In genomic region chr10:80183436-80183835, GRCh38 we compare ENCODE assay signal across 22 cellular contexts. TPM values are rescaled to one million over a fixed set of nuclear protein-coding genes. Genes with fewer than 3 reads are reported as not detected.
"Had no signal": no experiment of that assay in that cellular context is flagged by ENCODE, and none has a peak within 500 bp of the region (broad histone marks: within the 10 kb centered on the region; RNA-seq: fewer than 3 reads in every experiment).

No MANE protein-coding gene starts in this region.

- H3K27ac ChIP-seq: body of pancreas, epithelial cell of prostate, parathyroid adenoma, tibial nerve, vagina had no signal

- H2AFZ ChIP-seq: parathyroid adenoma had no signal

- ATAC-seq: activated CD4-positive, alpha-beta T cell treated with anti-CD3 and anti-CD28 coated beads for 36 hours; activated CD8-positive, alpha-beta memory T cell treated with anti-CD3 and anti-CD28 coated beads, Interleukin-2, amount 10 ng/mL, durations not matched to agents 7 days and 5 days; body of pancreas; natural killer cell had no signal

- DNase-seq: activated CD4-positive, alpha-beta memory T cell treated with anti-CD3 and anti-CD28 coated beads, Interleukin-2, amount 10 ng/mL, durations not matched to agents 7 days and 5 days; activated CD4-positive, alpha-beta T cell treated with anti-CD3 and anti-CD28 coated beads for 36 hours; activated CD8-positive, alpha-beta memory T cell treated with anti-CD3 and anti-CD28 coated beads, Interleukin-2, amount 10 ng/mL, durations not matched to agents 7 days and 5 days; activated naive CD4-positive, alpha-beta T cell treated with Interleukin-2 at 50 U/mL for 16 hours; activated naive CD8-positive, alpha-beta T cell treated with anti-CD3 and anti-CD28 coated beads, Interleukin-2, amount 10 ng/mL, durations not matched to agents 7 days and 5 days; amygdala; body of pancreas; caudate nucleus; endodermal cell; foreskin fibroblast; kidney glomerular epithelial cell; natural killer cell; stimulated activated CD8-positive, alpha-beta memory T cell treated with anti-CD3 and anti-CD28 coated beads, Interleukin-4, amount 100 ng/mL, for 48 hours; stimulated activated naive CD4-positive, alpha-beta T cell treated with Interleukin-2 at 50 U/mL for 16 hours; substantia nigra; SW 1271 had no signal

- H3K9me3 ChIP-seq: body of pancreas, tibial nerve, vagina had no signal

- H3K4me3 Mint-ChIP-seq: activated CD4-positive, alpha-beta memory T cell treated with anti-CD3 and anti-CD28 coated beads, Interleukin-2, amount 10 ng/mL, durations not matched to agents 7 days and 5 days; activated CD4-positive, alpha-beta T cell treated with anti-CD3 and anti-CD28 coated beads for 36 hours; activated CD8-positive, alpha-beta memory T cell treated with anti-CD3 and anti-CD28 coated beads, Interleukin-2, amount 10 ng/mL, durations not matched to agents 7 days and 5 days; activated naive CD8-positive, alpha-beta T cell treated with anti-CD3 and anti-CD28 coated beads, Interleukin-2, amount 10 ng/mL, durations not matched to agents 7 days and 5 days; endodermal cell; natural killer cell had no signal

- H3K9ac ChIP-seq: parathyroid adenoma had no signal

- H3K27me3 ChIP-seq: body of pancreas, tibial nerve, vagina had no signal

- H3K9me3 Mint-ChIP-seq: activated CD4-positive, alpha-beta memory T cell treated with anti-CD3 and anti-CD28 coated beads, Interleukin-2, amount 10 ng/mL, durations not matched to agents 7 days and 5 days; activated naive CD8-positive, alpha-beta T cell treated with anti-CD3 and anti-CD28 coated beads, Interleukin-2, amount 10 ng/mL, durations not matched to agents 7 days and 5 days; activated T-helper 2 cell treated with anti-CD3 and anti-CD28 coated beads, Interferon-gamma antibody, Interleukin-2, Interleukin-4, amounts not matched to agents 10 μg/mL and 5 μg/mL and 100 μg/mL, durations not matched to agents 14 hours and 24 hours and 36 hours; endodermal cell; natural killer cell had no signal

- H3K27ac Mint-ChIP-seq: activated CD4-positive, alpha-beta memory T cell treated with anti-CD3 and anti-CD28 coated beads, Interleukin-2, amount 10 ng/mL, durations not matched to agents 7 days and 5 days; activated CD4-positive, alpha-beta T cell treated with anti-CD3 and anti-CD28 coated beads for 36 hours; activated CD8-positive, alpha-beta memory T cell treated with anti-CD3 and anti-CD28 coated beads, Interleukin-2, amount 10 ng/mL, durations not matched to agents 7 days and 5 days; activated naive CD8-positive, alpha-beta T cell treated with anti-CD3 and anti-CD28 coated beads, Interleukin-2, amount 10 ng/mL, durations not matched to agents 7 days and 5 days; endodermal cell had no signal

- H3K36me3 Mint-ChIP-seq: natural killer cell had no signal

- H3K27me3 Mint-ChIP-seq: activated CD4-positive, alpha-beta memory T cell treated with anti-CD3 and anti-CD28 coated beads, Interleukin-2, amount 10 ng/mL, durations not matched to agents 7 days and 5 days; activated CD4-positive, alpha-beta T cell treated with anti-CD3 and anti-CD28 coated beads for 36 hours; activated CD8-positive, alpha-beta memory T cell treated with anti-CD3 and anti-CD28 coated beads, Interleukin-2, amount 10 ng/mL, durations not matched to agents 7 days and 5 days; activated naive CD8-positive, alpha-beta T cell treated with anti-CD3 and anti-CD28 coated beads, Interleukin-2, amount 10 ng/mL, durations not matched to agents 7 days and 5 days had no signal

- H3K4me3 ChIP-seq: body of pancreas, tibial nerve, vagina had no signal

- H3K4me1 ChIP-seq: parathyroid adenoma had no signal

RNA-seq across cellular contexts. Expression of gene PLAC9, which starts 50.9 kb away (rescaled TPM):
- total RNA-seq: activated CD4-positive, alpha-beta memory T cell treated with anti-CD3 and anti-CD28 coated beads, Interleukin-2, amount 10 ng/mL, durations not matched to agents 7 days and 5 days; activated CD4-positive, alpha-beta T cell treated with anti-CD3 and anti-CD28 coated beads for 36 hours; activated CD8-positive, alpha-beta memory T cell treated with anti-CD3 and anti-CD28 coated beads, Interleukin-2, amount 10 ng/mL, durations not matched to agents 7 days and 5 days; activated naive CD8-positive, alpha-beta T cell treated with anti-CD3 and anti-CD28 coated beads, Interleukin-2, amount 10 ng/mL, durations not matched to agents 7 days and 5 days; activated T-helper 2 cell treated with anti-CD3 and anti-CD28 coated beads, Interferon-gamma antibody, Interleukin-2, Interleukin-4, amounts not matched to agents 10 μg/mL and 5 μg/mL and 100 μg/mL, durations not matched to agents 14 hours and 24 hours and 36 hours; natural killer cell; T-helper 2 cell treated with Interferon-gamma antibody and Interleukin-4, amounts not matched to agents 100 ng/mL and 5 ng/mL, for 36 hours had no signal
